In the genomic region with DNA sequence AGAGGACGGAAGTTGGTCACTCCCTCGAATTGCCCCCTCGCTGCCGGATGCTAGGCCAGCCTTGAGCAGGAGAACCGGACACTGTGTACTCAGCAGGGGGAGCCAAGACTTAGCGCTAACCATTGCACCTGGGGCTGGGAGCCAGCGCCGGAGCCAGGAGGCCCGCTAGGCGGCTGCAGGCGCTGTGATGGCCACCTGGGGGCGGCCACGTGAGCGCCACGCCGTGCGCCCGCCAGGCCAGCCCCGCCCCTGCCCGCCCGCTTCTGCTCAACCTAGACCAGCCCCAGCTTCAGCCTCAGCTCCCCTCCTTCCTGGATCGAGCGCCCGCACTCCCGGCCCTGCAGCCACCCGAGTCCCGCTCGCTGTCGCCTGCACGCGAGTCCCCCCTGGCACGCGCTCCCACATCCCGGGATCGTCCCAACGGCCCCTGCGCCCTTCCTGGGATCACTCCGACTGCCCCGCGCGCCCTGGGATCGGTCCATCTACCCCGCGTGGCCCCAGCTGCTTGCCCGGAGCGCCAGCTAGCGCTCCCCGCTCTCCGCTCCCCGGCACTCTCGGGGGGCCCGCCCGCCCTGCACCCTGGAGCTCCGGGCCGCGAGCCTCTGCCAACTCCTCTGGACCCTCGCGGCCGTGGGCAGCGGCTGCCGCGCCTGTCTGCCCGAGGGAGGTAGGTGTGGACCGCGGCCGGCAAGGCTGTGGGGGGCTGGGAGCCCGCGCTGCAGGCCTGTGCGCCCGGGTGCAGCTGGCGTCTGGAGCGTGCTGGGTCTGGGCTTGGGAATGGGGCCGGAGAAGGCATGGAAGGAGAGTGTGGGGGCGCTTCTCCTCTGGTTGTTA, we compare ENCODE assay signal across 8 cellular contexts. TPM values are rescaled to one million over a fixed set of nuclear protein-coding genes. Genes with fewer than 3 reads are reported as not detected.
DNase-seq lines count a peak whose midpoint lies in the region; ATAC-seq and TF ChIP-seq lines count a peak whose summit lies in the region.

A gene (plus strand): TSS at position 266 of the 834 bp plus-strand sequence. CDS start 19,452 bp downstream, outside the sequence.

- no peaks in the 10 kb centered on the region for H3K4me1 ChIP-seq in endodermal cell (ENCODE audit: control insufficient read depth, insufficient read depth, low read length)

- peaks cover 6% of the 10 kb centered on the region for H3K27me3 ChIP-seq in endodermal cell (ENCODE audit: control insufficient read depth, insufficient read depth, low read length, poor library complexity, severe bottlenecking)

- DNase-seq in COR-L47 (lab: John Stamatoyannopoulos, UW) (peak; percentile 93), HS-5 (ENCODE audit: low read depth) (peak; percentile 83), NOMO-1 treated with DMSO at 0.1 percent for 48 hours (lab: John Stamatoyannopoulos, UW; ENCODE audit: unreplicated experiment) (peak; percentile 92), endodermal cell (peak; percentile 97), mesothelial cell of epicardium (ENCODE audit: low spot score in 2 of 2, unreplicated experiment in 2 of 2) (peak; percentile 81 to 83)
- peak; percentile 51 for DNase-seq in activated CD8-positive, alpha-beta memory T cell treated with anti-CD3 and anti-CD28 coated beads, Interleukin-2, amount 50 U/mL, for 1 hour (ENCODE audit: extremely low read depth)
- peak; percentile 84 to 86 for DNase-seq in stimulated activated CD8-positive, alpha-beta memory T cell treated with anti-CD3 and anti-CD28 coated beads, Interleukin-15, amount 100 ng/mL, for 48 hours (ENCODE audit: low read depth in 2 of 2)

- WGBS in endodermal cell (ENCODE audit: insufficient coverage in 1 of 2, insufficient read length in 1 of 2), 2 experiments, result 0% methylated on average over 12 to 74 of the region's 74 CpGs

- H3K27me3 Mint-ChIP-seq in endodermal cell (ENCODE audit: insufficient read depth) (peaks cover 12% of the 10 kb centered on the region), mesothelial cell of epicardium (ENCODE audit: low read depth) (no peaks in the 10 kb centered on the region)

- peak within 1 kb of the TSS; percentile 61 for H3K27ac Mint-ChIP-seq in endodermal cell
- H3K27ac Mint-ChIP-seq in mesothelial cell of epicardium, result peak within 1 kb of the TSS; percentile 85

- H3K9me3 Mint-ChIP-seq in endodermal cell (peaks cover 8% of the 10 kb centered on the region), mesothelial cell of epicardium (no peaks in the 10 kb centered on the region)

- H3K27ac ChIP-seq in endodermal cell (ENCODE audit: low read depth, low read length), result peak within 1 kb of the TSS; percentile 17

- H3K9ac ChIP-seq in endodermal cell (ENCODE audit: extremely low read depth, low read length, poor library complexity, severe bottlenecking), result peak within 1 kb of the TSS; percentile 41

- H3K4me3 ChIP-seq in endodermal cell (ENCODE audit: low read length), result peak within 1 kb of the TSS; percentile 92

- H3K4me1 Mint-ChIP-seq in endodermal cell, result no peaks in the 10 kb centered on the region
- peaks cover 14% of the 10 kb centered on the region for H3K4me1 Mint-ChIP-seq in mesothelial cell of epicardium

- H3K36me3 Mint-ChIP-seq in endodermal cell (ENCODE audit: low read depth) (no peaks in the 10 kb centered on the region), mesothelial cell of epicardium (peaks cover 3% of the 10 kb centered on the region)

- no peaks in the 10 kb centered on the region for H3K9me3 ChIP-seq in endodermal cell (ENCODE audit: control insufficient read depth, low read length)

- peak within 1 kb of the TSS; percentile 77 for H3K4me3 Mint-ChIP-seq in endodermal cell
- peak within 1 kb of the TSS; percentile 89 for H3K4me3 Mint-ChIP-seq in mesothelial cell of epicardium

- peak; percentile 75 for ATAC-seq in GM19468 (IDR thresholded peaks at IDR 0.05; ENCODE audit: extremely low read depth, unreplicated experiment)

- H3K36me3 ChIP-seq in endodermal cell (ENCODE audit: control insufficient read depth, insufficient read depth, low read length), result no peaks in the 10 kb centered on the region

- TF ChIP-seq CTCF in endodermal cell (conservative IDR thresholded peaks at IDR 0.05) (peak; percentile 92), mesothelial cell of epicardium (IDR thresholded peaks at IDR 0.05; ENCODE audit: unreplicated experiment) (peak; percentile 71)

RNA-seq across cellular contexts. Expression of the gene that starts here (rescaled TPM):
- total RNA-seq in endodermal cell (10 to 100 TPM in 1 of 2 donors, 1 to 10 TPM in 1; 9.8 to 15.8 TPM), mesothelial cell of epicardium (20.4 to 22.1 TPM (median 21.4 TPM) in 3 replicates)
- 6.8 TPM for polyA plus RNA-seq in endodermal cell (2013, experiment 1 of 2)
- 7.8 TPM for polyA plus RNA-seq in endodermal cell (2013, experiment 2 of 2)

Comparison
In these comparisons a context has a peak if more than half of its experiments do, and no peak if none do; other contexts are left out.
1. Peak in every context shown above with its lines: DNase-seq, ATAC-seq, H3K4me3 ChIP-seq and H3K27ac ChIP-seq.